Comparison of ENCODE assay signal across 14 cellular contexts in genomic region chr1:203129501-203130231, GRCh38. TPM values are rescaled to one million over a fixed set of nuclear protein-coding genes. Genes with fewer than 3 reads are reported as not detected.
DNase-seq lines count a peak whose midpoint lies in the region; ATAC-seq and TF ChIP-seq lines count a peak whose summit lies in the region.
"Had no signal": no experiment of that assay in that cellular context is flagged by ENCODE, and none has a peak within 500 bp of the region (broad histone marks: within the 10 kb centered on the region; RNA-seq: fewer than 3 reads in every experiment).

No MANE protein-coding gene starts in this region.

- H4K20me1 ChIP-seq in HCT116 (ENCODE audit: insufficient read depth) (no peaks in the 10 kb centered on the region), PC-3 (ENCODE audit: low read length) (no peaks in the 10 kb centered on the region)

- DNase-seq in Ammon's horn (ENCODE audit: low spot score) (peak; percentile 96), HCT116 (ENCODE audit: low read depth, low spot score) (no peak), cerebellum (ENCODE audit: low spot score) (peak; percentile 49), myocyte (ENCODE audit: low read depth) (peak; percentile 92), PC-3 (no peak)
- no peak for DNase-seq in activated CD4-positive, CD25-positive, alpha-beta regulatory T cell treated with anti-CD3 and anti-CD28 coated beads, Interleukin-2, amount 50 U/mL, for 72 hours
- DNase-seq: activated naive CD8-positive, alpha-beta T cell treated with anti-CD3 and anti-CD28 coated beads, Interleukin-2, amount 10 ng/mL, durations not matched to agents 7 days and 5 days; MV-4-11; stimulated activated naive CD4-positive, alpha-beta T cell had no signal

- POLR2A ChIA-PET in HCT116 (lab: Charles Lee): no interaction called here
- POLR2A ChIA-PET in PC-3 (lab: Charles Lee; ENCODE audit: unreplicated experiment): no interaction called here

- CTCF ChIA-PET in HCT116 (lab: Charles Lee): interaction anchor here (1.7 to 4.5 kb wide), 3 partner anchors 12 to 43 kb away, joined by 6 to 58 read pairs (median 20); no protein-coding TSS in a partner anchor
- CTCF ChIA-PET in PC-3 (lab: Charles Lee): no interaction called here

- TF ChIP-seq RAD21 in HCT116 (IDR thresholded peaks at IDR 0.05; ENCODE audit: low read depth): no peak

- RAD21 ChIA-PET in HCT116 (lab: Charles Lee; ENCODE audit: low non-redundant PET in 1 of 2, low total read pairs in 2 of 2, uncharacterized antibody in 2 of 2, unreplicated experiment in 2 of 2): no interaction called here

- no peaks in the 10 kb centered on the region for H3F3A ChIP-seq in PC-3 (ENCODE audit: low read length, unreplicated experiment)

- H3K4me1 ChIP-seq in HCT116 (ENCODE audit: control insufficient read depth in 1 of 2, insufficient read depth in 2 of 2, low read length in 2 of 2): peaks cover 25 to 66% of the 10 kb centered on the region in 2 experiments; a peak in 3 of 4 replicates
- no peaks in the 10 kb centered on the region for H3K4me1 ChIP-seq in PC-3 (ENCODE audit: insufficient read depth, low read length)

- H3K9me3 ChIP-seq in HCT116 (ENCODE audit: control insufficient read depth in 1 of 2, insufficient read depth in 1 of 2, low read depth in 1 of 2, low read length in 2 of 2) (no peaks in the 10 kb centered on the region), PC-3 (ENCODE audit: low read length) (no peaks in the 10 kb centered on the region)
- H3K9me3 ChIP-seq: neutrophil had no signal

- H3K9me2 ChIP-seq in HCT116 (ENCODE audit: insufficient read depth) (no peaks in the 10 kb centered on the region), PC-3 (replicated peaks; ENCODE audit: low read length) (no peaks in the 10 kb centered on the region)

- BruUV-seq in HCT116 (replicated peaks; lab: Mats Ljungman, UMichigan) (no TSS peak), PC-3 (replicated peaks; lab: Mats Ljungman, UMichigan) (no TSS peak)

- no peak overlapping the region for H3K4me3 ChIP-seq in HCT116 (replicated peaks in 1 of 2; ENCODE audit: low read depth in 1 of 2, low read length in 2 of 2)
- no peak overlapping the region for H3K4me3 ChIP-seq in PC-3 (ENCODE audit: low read length)

- no peaks in the 10 kb centered on the region; the same call in 1 of the 2 replicates for H3K27me3 ChIP-seq in HCT116 (ENCODE audit: insufficient read depth, low read length)
- H3K27me3 ChIP-seq in PC-3 (ENCODE audit: low read length): peaks cover 24% of the 10 kb centered on the region

- intact Hi-C loops in HCT116 (cut with micrococcal nuclease) (no loop called here), PC-3 (cut with micrococcal nuclease) (loop anchor here (5.0 kb wide), 1 partner anchor 92 kb away; no protein-coding TSS in a partner anchor)

- H3K4me2 ChIP-seq in HCT116 (ENCODE audit: low read length) (0 out of 2 replicates have a peak overlapping the region, but pooled peaks have one; percentile 95), PC-3 (ENCODE audit: low read length) (no peak overlapping the region)

- TF ChIP-seq POLR2A in HCT116 (IDR thresholded peaks at IDR 0.05; ENCODE audit: borderline replicate concordance, extremely low read depth, insufficient read depth, insufficient read length): no peak

- H3K36me3 ChIP-seq in HCT116 (ENCODE audit: control insufficient read depth in 1 of 2, insufficient read depth in 2 of 2, low read length in 2 of 2): no peaks in the 10 kb centered on the region
- no peaks in the 10 kb centered on the region for H3K36me3 ChIP-seq in PC-3 (ENCODE audit: low read depth, low read length)
- H3K36me3 ChIP-seq: neutrophil had no signal

- H3K9ac ChIP-seq in HCT116 (ENCODE audit: low read length): no peak overlapping the region
- H3K9ac ChIP-seq in PC-3 (ENCODE audit: low read length): no peak overlapping the region

- ATAC-seq in HCT116: no peak
- ATAC-seq in GM18868 (IDR thresholded peaks at IDR 0.05; ENCODE audit: unreplicated experiment): no peak
- ATAC-seq in GM18498 (IDR thresholded peaks at IDR 0.05; ENCODE audit: unreplicated experiment): no peak
- ATAC-seq in PC-3: no peak

- no peak overlapping the region for H3K27ac ChIP-seq in HCT116 (ENCODE audit: low read depth, low read length)
- H3K27ac ChIP-seq in PC-3 (ENCODE audit: low read length): no peak overlapping the region
- H3K27ac ChIP-seq: neutrophil had no signal

- H3K79me2 ChIP-seq in HCT116 (ENCODE audit: insufficient read depth, low read length): no peaks in the 10 kb centered on the region
- H3K79me2 ChIP-seq in PC-3 (ENCODE audit: low read length): no peaks in the 10 kb centered on the region

- no peak for TF ChIP-seq CTCF in HCT116 (IDR thresholded peaks at IDR 0.05 in 2 of 3, conservative IDR thresholded peaks at IDR 0.05 in 1 of 3; ENCODE audit: borderline replicate concordance in 1 of 3, insufficient read depth in 1 of 3, low read depth in 2 of 3, low read length in 2 of 3)
- TF ChIP-seq CTCF in PC-3 (conservative IDR thresholded peaks at IDR 0.05; ENCODE audit: low read depth, low read length): no peak

- H2AFZ ChIP-seq in HCT116 (ENCODE audit: low read depth, low read length, poor library complexity, severe bottlenecking) (no peak overlapping the region), PC-3 (ENCODE audit: low read length) (no peak overlapping the region)

TF ChIP-seq in HCT116, 20 proteins besides CTCF, POLR2A, EP300 and RAD21 (continues in another document):
- no peak for TF ChIP-seq FOSL1 (IDR thresholded peaks at IDR 0.05; ENCODE audit: low read depth)
- TF ChIP-seq EZH2phosphoT487 (IDR thresholded peaks at IDR 0.05; ENCODE audit: borderline replicate concordance): no peak
- no peak for TF ChIP-seq POLR2AphosphoS5 (IDR thresholded peaks at IDR 0.05; ENCODE audit: low read depth, low read length)
- TF ChIP-seq MAX (IDR thresholded peaks at IDR 0.05): no peak
- TF ChIP-seq YY1 (IDR thresholded peaks at IDR 0.05; ENCODE audit: extremely low read depth, insufficient replicate concordance, low read depth, low read length): no peak
- TF ChIP-seq TCF7L2 (IDR thresholded peaks at IDR 0.05; ENCODE audit: borderline replicate concordance, extremely low read depth, insufficient read depth, insufficient read length): no peak
- TF ChIP-seq ELF1 (IDR thresholded peaks at IDR 0.05; ENCODE audit: borderline replicate concordance, low read depth): no peak
- TF ChIP-seq, protein P1, sequence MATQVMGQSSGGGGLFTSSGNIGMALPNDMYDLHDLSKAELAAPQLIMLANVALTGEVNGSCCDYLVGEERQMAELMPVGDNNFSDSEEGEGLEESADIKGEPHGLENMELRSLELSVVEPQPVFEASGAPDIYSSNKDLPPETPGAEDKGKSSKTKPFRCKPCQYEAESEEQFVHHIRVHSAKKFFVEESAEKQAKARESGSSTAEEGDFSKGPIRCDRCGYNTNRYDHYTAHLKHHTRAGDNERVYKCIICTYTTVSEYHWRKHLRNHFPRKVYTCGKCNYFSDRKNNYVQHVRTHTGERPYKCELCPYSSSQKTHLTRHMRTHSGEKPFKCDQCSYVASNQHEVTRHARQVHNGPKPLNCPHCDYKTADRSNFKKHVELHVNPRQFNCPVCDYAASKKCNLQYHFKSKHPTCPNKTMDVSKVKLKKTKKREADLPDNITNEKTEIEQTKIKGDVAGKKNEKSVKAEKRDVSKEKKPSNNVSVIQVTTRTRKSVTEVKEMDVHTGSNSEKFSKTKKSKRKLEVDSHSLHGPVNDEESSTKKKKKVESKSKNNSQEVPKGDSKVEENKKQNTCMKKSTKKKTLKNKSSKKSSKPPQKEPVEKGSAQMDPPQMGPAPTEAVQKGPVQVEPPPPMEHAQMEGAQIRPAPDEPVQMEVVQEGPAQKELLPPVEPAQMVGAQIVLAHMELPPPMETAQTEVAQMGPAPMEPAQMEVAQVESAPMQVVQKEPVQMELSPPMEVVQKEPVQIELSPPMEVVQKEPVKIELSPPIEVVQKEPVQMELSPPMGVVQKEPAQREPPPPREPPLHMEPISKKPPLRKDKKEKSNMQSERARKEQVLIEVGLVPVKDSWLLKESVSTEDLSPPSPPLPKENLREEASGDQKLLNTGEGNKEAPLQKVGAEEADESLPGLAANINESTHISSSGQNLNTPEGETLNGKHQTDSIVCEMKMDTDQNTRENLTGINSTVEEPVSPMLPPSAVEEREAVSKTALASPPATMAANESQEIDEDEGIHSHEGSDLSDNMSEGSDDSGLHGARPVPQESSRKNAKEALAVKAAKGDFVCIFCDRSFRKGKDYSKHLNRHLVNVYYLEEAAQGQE (IDR thresholded peaks at IDR 0.05; ENCODE audit: low read depth): no peak

RNA-seq across cellular contexts. Expression of gene ADORA1, which starts 2.1 kb away (rescaled TPM):
- 2.8 TPM for total RNA-seq in HCT116 (2021; ENCODE audit: unreplicated experiment)
- polyA plus RNA-seq in HCT116 (2012): 1.2 and 1.9 TPM in 2 replicates
- total RNA-seq in cerebellum: 19.1 TPM
- total RNA-seq in myocyte: 27.4 and 42.0 TPM in 2 replicates
- 75.1 TPM for polyA plus RNA-seq in myocyte (2012)
- total RNA-seq in PC-3 (2014; rRNA removed): 1.4 and 3.9 TPM in 2 replicates
- total RNA-seq: activated naive CD8-positive, alpha-beta T cell treated with anti-CD3 and anti-CD28 coated beads, Interleukin-2, amount 10 ng/mL, durations not matched to agents 7 days and 5 days; T-helper 2 cell treated with Interferon-gamma antibody and Interleukin-4, amounts not matched to agents 100 ng/mL and 5 ng/mL, for 36 hours had no signal

RNA-seq across cellular contexts. Expression of gene MYOG, which starts 43.9 kb away (rescaled TPM):
- not detected for total RNA-seq in HCT116 (2021; ENCODE audit: unreplicated experiment)
- not detected in 2 replicates for polyA plus RNA-seq in HCT116 (2012)
- total RNA-seq in cerebellum: not detected
- 882 and 1,586 TPM in 2 replicates for total RNA-seq in myocyte
- polyA plus RNA-seq in myocyte (2012): 367 TPM
- not detected in 2 replicates for total RNA-seq in PC-3 (2014; rRNA removed)
- total RNA-seq: activated naive CD8-positive, alpha-beta T cell treated with anti-CD3 and anti-CD28 coated beads, Interleukin-2, amount 10 ng/mL, durations not matched to agents 7 days and 5 days; fibroblast of villous mesenchyme; T-helper 2 cell treated with Interferon-gamma antibody and Interleukin-4, amounts not matched to agents 100 ng/mL and 5 ng/mL, for 36 hours had no signal

RNA-seq across cellular contexts. Expression of gene MYBPH, which starts 46.0 kb away (rescaled TPM):
- 0.22 TPM for total RNA-seq in HCT116 (2021; ENCODE audit: unreplicated experiment)
- 0.06 and 0.16 TPM in 2 replicates for polyA plus RNA-seq in HCT116 (2012)
- total RNA-seq in cerebellum: not detected
- total RNA-seq in myocyte: 1,679 and 2,440 TPM in 2 replicates
- 817 TPM for polyA plus RNA-seq in myocyte (2012)
- not detected in 2 replicates for total RNA-seq in PC-3 (2014; rRNA removed)
- total RNA-seq: activated naive CD8-positive, alpha-beta T cell treated with anti-CD3 and anti-CD28 coated beads, Interleukin-2, amount 10 ng/mL, durations not matched to agents 7 days and 5 days; T-helper 2 cell treated with Interferon-gamma antibody and Interleukin-4, amounts not matched to agents 100 ng/mL and 5 ng/mL, for 36 hours had no signal

RNA-seq across cellular contexts. Expression of gene CHI3L1, which starts 56.8 kb away (rescaled TPM):
- total RNA-seq in HCT116 (2021; ENCODE audit: unreplicated experiment): not detected
- 0.10 and 0.11 TPM in 2 replicates for polyA plus RNA-seq in HCT116 (2012)
- total RNA-seq in cerebellum: 0.18 TPM
- total RNA-seq in myocyte: 0.37 and 1.2 TPM in 2 replicates
- polyA plus RNA-seq in myocyte (2012): 9.1 TPM
- total RNA-seq in PC-3 (2014; rRNA removed): not detected in 2 replicates
- total RNA-seq: T-helper 2 cell treated with Interferon-gamma antibody and Interleukin-4, amounts not matched to agents 100 ng/mL and 5 ng/mL, for 36 hours had no signal

Comparison
In these comparisons a context has a peak if more than half of its experiments do, and no peak if none do; other contexts are left out.
1. DNase-seq: peak in Ammon's horn (single experiment), cerebellum (single experiment) and myocyte (single experiment); none in HCT116 (single experiment), activated CD4-positive, CD25-positive, alpha-beta regulatory T cell treated with anti-CD3 and anti-CD28 coated beads, Interleukin-2, amount 50 U/mL, for 72 hours (single experiment) and PC-3 (single experiment).
2. RNA of gene MYOG, which starts 43.9 kb away (total RNA-seq): 882 to 1,586 TPM in myocyte; not detected in HCT116 (single experiment), not detected in cerebellum (single experiment) and not detected in PC-3; every median in the first group is over 100 times any median in the second.
3. RNA of gene MYBPH, which starts 46.0 kb away (total RNA-seq): 1,679 to 2,440 TPM in myocyte; 0.22 TPM in HCT116 (single experiment), not detected in cerebellum (single experiment) and not detected in PC-3; every median in the first group is over 1,000 times any median in the second.